26 cellular contexts compared by ENCODE assay signal in genomic region chr17:79517812-79518211, GRCh38.
"Had no signal": no experiment of that assay in that cellular context is flagged by ENCODE, and none has a peak within 500 bp of the region (broad histone marks: within the 10 kb centered on the region; RNA-seq: fewer than 3 reads in every experiment).

No MANE protein-coding gene starts in this region.

- H3K36me3 ChIP-seq: esophagus squamous epithelium, ovary, prostate gland, upper lobe of left lung had no signal

- FAIRE-seq: bronchial epithelial cell, endometrium, islet of Langerhans had no signal

- H3K27ac ChIP-seq: epithelial cell of prostate, esophagus squamous epithelium, ovary, prostate gland, upper lobe of left lung had no signal

- H3K4me1 ChIP-seq: prostate gland, upper lobe of left lung had no signal

- H3K4me2 ChIP-seq: smooth muscle cell had no signal

- H3K27me3 ChIP-seq: ovary, upper lobe of left lung had no signal

- DNase-seq: activated B cell treated with CpG ODN at 0.5 μM for 24 hours; activated CD8-positive, alpha-beta memory T cell treated with anti-CD3 and anti-CD28 coated beads, Interleukin-2, amount 10 ng/mL, durations not matched to agents 7 days and 5 days; activated CD8-positive, alpha-beta T cell treated with anti-CD3 and anti-CD28 coated beads, Interleukin-2, amount 10 ng/mL, durations not matched to agents 7 days and 5 days; activated naive CD8-positive, alpha-beta T cell treated with anti-CD3 and anti-CD28 coated beads, Interleukin-2, amount 50 U/mL, for 24 hours; activated T-cell treated with anti-CD3 and anti-CD28 coated beads, Interleukin-2, amount 50 U/mL, for 48 hours; amygdala; dermis blood vessel endothelial cell; effector CD4-positive, alpha-beta T cell; esophagus squamous epithelium; foreskin melanocyte; left ventricle myocardium superior; ovary; stimulated activated CD4-positive, alpha-beta T cell treated with anti-CD3 and anti-CD28 coated beads, Interleukin-1b, Interleukin-23, amount 100 ng/mL, for 48 hours; stimulated activated CD4-positive, alpha-beta T cell treated with anti-CD3 and anti-CD28 coated beads, Interleukin-4, amount 100 ng/mL, for 4 hours; stimulated activated CD8-positive, alpha-beta memory T cell treated with anti-CD3 and anti-CD28 coated beads, Interleukin-4, amount 100 ng/mL, for 48 hours; stimulated activated naive CD8-positive, alpha-beta T cell treated with anti-CD3 and anti-CD28 coated beads, Interleukin-15, amount 100 ng/mL, for 72 hours; substantia nigra; T-helper 2 cell; upper lobe of left lung had no signal

- ATAC-seq: activated CD8-positive, alpha-beta memory T cell treated with anti-CD3 and anti-CD28 coated beads, Interleukin-2, amount 10 ng/mL, durations not matched to agents 7 days and 5 days; activated CD8-positive, alpha-beta T cell treated with anti-CD3 and anti-CD28 coated beads, Interleukin-2, amount 10 ng/mL, durations not matched to agents 7 days and 5 days; activated naive CD8-positive, alpha-beta T cell treated with anti-CD3 and anti-CD28 coated beads, Interleukin-2, amount 50 U/mL, for 24 hours; left ventricle myocardium superior; stimulated activated memory B cell treated with anti-CD40 and anti-IgM and Interleukin-4, amounts not matched to agents 10 μg/mL and 1 μg/mL and 100 μg/mL, for 72 hours; stimulated activated naive CD8-positive, alpha-beta T cell treated with anti-CD3 and anti-CD28 coated beads, Interleukin-15, amount 100 ng/mL, for 72 hours had no signal

- H3K9me3 ChIP-seq: esophagus squamous epithelium, ovary, prostate gland, upper lobe of left lung had no signal

- H3K4me3 ChIP-seq: esophagus squamous epithelium, ovary, prostate gland, smooth muscle cell, upper lobe of left lung had no signal
